1 cellular context compared by ENCODE assay signal in the genomic region with DNA sequence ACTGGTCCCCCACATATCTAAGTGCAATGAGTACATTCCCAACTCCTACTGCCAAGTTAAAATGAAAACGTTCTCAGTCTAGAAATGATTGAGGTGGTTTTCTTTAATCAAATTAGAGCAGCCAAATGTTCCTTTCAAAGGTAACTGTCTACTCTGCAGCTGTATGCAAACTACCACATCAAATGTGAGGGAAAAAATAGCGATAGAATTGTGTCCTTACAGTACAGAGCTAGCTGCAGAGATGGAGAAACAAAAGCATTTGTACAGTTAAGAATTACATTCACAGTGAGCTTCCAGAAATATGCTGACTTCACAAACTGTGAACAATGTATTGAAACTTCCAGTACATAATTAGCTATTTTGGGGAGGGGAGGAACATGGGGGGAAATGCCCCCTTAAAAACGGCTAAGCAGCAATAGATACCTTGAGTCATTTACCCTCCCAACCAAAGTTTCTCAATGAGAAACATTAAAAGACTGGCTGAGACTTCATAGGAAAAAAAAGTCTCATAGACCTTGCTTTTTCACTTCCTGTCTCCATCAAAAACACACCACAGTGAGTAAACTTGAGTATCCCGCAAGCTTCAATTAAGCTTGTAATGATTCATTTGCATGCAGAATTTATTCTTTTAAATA.
TF ChIP-seq lines count a peak whose summit lies in the region.

No MANE protein-coding gene starts in this region.

TF ChIP-seq in H1, 55 proteins besides CTCF, POLR2A, EP300 and RAD21 (continued from another document):
- TF ChIP-seq, protein P1, sequence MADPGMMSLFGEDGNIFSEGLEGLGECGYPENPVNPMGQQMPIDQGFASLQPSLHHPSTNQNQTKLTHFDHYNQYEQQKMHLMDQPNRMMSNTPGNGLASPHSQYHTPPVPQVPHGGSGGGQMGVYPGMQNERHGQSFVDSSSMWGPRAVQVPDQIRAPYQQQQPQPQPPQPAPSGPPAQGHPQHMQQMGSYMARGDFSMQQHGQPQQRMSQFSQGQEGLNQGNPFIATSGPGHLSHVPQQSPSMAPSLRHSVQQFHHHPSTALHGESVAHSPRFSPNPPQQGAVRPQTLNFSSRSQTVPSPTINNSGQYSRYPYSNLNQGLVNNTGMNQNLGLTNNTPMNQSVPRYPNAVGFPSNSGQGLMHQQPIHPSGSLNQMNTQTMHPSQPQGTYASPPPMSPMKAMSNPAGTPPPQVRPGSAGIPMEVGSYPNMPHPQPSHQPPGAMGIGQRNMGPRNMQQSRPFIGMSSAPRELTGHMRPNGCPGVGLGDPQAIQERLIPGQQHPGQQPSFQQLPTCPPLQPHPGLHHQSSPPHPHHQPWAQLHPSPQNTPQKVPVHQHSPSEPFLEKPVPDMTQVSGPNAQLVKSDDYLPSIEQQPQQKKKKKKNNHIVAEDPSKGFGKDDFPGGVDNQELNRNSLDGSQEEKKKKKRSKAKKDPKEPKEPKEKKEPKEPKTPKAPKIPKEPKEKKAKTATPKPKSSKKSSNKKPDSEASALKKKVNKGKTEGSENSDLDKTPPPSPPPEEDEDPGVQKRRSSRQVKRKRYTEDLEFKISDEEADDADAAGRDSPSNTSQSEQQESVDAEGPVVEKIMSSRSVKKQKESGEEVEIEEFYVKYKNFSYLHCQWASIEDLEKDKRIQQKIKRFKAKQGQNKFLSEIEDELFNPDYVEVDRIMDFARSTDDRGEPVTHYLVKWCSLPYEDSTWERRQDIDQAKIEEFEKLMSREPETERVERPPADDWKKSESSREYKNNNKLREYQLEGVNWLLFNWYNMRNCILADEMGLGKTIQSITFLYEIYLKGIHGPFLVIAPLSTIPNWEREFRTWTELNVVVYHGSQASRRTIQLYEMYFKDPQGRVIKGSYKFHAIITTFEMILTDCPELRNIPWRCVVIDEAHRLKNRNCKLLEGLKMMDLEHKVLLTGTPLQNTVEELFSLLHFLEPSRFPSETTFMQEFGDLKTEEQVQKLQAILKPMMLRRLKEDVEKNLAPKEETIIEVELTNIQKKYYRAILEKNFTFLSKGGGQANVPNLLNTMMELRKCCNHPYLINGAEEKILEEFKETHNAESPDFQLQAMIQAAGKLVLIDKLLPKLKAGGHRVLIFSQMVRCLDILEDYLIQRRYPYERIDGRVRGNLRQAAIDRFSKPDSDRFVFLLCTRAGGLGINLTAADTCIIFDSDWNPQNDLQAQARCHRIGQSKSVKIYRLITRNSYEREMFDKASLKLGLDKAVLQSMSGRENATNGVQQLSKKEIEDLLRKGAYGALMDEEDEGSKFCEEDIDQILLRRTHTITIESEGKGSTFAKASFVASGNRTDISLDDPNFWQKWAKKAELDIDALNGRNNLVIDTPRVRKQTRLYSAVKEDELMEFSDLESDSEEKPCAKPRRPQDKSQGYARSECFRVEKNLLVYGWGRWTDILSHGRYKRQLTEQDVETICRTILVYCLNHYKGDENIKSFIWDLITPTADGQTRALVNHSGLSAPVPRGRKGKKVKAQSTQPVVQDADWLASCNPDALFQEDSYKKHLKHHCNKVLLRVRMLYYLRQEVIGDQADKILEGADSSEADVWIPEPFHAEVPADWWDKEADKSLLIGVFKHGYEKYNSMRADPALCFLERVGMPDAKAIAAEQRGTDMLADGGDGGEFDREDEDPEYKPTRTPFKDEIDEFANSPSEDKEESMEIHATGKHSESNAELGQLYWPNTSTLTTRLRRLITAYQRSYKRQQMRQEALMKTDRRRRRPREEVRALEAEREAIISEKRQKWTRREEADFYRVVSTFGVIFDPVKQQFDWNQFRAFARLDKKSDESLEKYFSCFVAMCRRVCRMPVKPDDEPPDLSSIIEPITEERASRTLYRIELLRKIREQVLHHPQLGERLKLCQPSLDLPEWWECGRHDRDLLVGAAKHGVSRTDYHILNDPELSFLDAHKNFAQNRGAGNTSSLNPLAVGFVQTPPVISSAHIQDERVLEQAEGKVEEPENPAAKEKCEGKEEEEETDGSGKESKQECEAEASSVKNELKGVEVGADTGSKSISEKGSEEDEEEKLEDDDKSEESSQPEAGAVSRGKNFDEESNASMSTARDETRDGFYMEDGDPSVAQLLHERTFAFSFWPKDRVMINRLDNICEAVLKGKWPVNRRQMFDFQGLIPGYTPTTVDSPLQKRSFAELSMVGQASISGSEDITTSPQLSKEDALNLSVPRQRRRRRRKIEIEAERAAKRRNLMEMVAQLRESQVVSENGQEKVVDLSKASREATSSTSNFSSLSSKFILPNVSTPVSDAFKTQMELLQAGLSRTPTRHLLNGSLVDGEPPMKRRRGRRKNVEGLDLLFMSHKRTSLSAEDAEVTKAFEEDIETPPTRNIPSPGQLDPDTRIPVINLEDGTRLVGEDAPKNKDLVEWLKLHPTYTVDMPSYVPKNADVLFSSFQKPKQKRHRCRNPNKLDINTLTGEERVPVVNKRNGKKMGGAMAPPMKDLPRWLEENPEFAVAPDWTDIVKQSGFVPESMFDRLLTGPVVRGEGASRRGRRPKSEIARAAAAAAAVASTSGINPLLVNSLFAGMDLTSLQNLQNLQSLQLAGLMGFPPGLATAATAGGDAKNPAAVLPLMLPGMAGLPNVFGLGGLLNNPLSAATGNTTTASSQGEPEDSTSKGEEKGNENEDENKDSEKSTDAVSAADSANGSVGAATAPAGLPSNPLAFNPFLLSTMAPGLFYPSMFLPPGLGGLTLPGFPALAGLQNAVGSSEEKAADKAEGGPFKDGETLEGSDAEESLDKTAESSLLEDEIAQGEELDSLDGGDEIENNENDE (IDR thresholded peaks at IDR 0.05; ENCODE audit: insufficient replicate concordance, low read length) = no peak
- TF ChIP-seq TBP (IDR thresholded peaks at IDR 0.05; ENCODE audit: low read depth, low read length) = no peak
- TF ChIP-seq TAF7 (optimal IDR thresholded peaks at IDR 0.05; ENCODE audit: borderline replicate concordance, low read depth, low read length) = no peak
- no peak for TF ChIP-seq EGR1 (IDR thresholded peaks at IDR 0.05; ENCODE audit: borderline replicate concordance, low read depth, low read length)
- no peak for TF ChIP-seq SUZ12 (IDR thresholded peaks at IDR 0.05; ENCODE audit: low read length)
- no peak for TF ChIP-seq HDAC6 (IDR thresholded peaks at IDR 0.05; ENCODE audit: low read depth, low read length)
- no peak for TF ChIP-seq TAF1 (IDR thresholded peaks at IDR 0.05; ENCODE audit: low read depth, low read length)
- no peak for TF ChIP-seq KDM4A (IDR thresholded peaks at IDR 0.05; ENCODE audit: low read depth, low read length, severe bottlenecking)
- no peak for TF ChIP-seq JUND (IDR thresholded peaks at IDR 0.05; ENCODE audit: low read length)
- TF ChIP-seq TEAD4 (IDR thresholded peaks at IDR 0.05; ENCODE audit: low read depth, low read length) = no peak
- no peak for TF ChIP-seq SRF (IDR thresholded peaks at IDR 0.05; ENCODE audit: low read depth, low read length)
- TF ChIP-seq TCF12 (IDR thresholded peaks at IDR 0.05; ENCODE audit: low read depth, low read length) = no peak
